Comparison of ENCODE assay signal across 1 cellular context in genomic region chr7:54769203-54769602, GRCh38.
TF ChIP-seq lines count a peak whose summit lies in the region.

No MANE protein-coding gene starts in this region.

TF ChIP-seq in IMR-90, 13 proteins besides CTCF, POLR2A, EP300 and RAD21 (continued from another document):
- TF ChIP-seq MAFK (IDR thresholded peaks at IDR 0.05; ENCODE audit: low read depth, low read length) (no peak; the same call in 1 of the 2 replicates), SMC3 (IDR thresholded peaks at IDR 0.05; ENCODE audit: low read depth, low read length) (no peak), CEBPB (IDR thresholded peaks at IDR 0.05; ENCODE audit: low read depth, low read length) (no peak), RCOR1 (IDR thresholded peaks at IDR 0.05; ENCODE audit: insufficient replicate concordance, low read length) (no peak), CHD1 (IDR thresholded peaks at IDR 0.05; ENCODE audit: low read depth, low read length) (no peak)
- TF ChIP-seq, protein P1, sequence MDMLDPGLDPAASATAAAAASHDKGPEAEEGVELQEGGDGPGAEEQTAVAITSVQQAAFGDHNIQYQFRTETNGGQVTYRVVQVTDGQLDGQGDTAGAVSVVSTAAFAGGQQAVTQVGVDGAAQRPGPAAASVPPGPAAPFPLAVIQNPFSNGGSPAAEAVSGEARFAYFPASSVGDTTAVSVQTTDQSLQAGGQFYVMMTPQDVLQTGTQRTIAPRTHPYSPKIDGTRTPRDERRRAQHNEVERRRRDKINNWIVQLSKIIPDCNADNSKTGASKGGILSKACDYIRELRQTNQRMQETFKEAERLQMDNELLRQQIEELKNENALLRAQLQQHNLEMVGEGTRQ (IDR thresholded peaks at IDR 0.05; ENCODE audit: low read depth, low read length): no peak
